ENCODE assay signal across 37 cellular contexts in the genomic region with DNA sequence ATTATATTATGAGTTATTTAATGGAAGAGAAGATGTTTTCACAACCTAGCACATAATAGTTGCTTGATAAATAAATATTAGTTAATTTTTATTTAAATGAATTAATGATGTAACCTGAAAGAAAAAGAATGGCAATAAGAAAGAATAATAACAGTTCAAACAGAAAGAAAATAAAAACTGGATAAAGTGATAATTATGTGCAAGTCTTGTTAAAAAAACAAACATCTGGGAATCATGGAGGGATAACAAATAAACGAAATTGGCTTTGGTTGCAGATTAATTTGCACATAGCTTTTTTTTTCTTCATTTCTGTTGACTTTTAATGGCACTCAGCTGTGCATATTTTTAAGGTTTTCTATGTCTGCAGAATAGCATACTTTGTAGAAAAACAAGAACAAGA. TPM values are rescaled to one million over a fixed set of nuclear protein-coding genes. Genes with fewer than 3 reads are reported as not detected.
"Had no signal": no experiment of that assay in that cellular context is flagged by ENCODE, and none has a peak within 500 bp of the region (broad histone marks: within the 10 kb centered on the region; RNA-seq: fewer than 3 reads in every experiment).

No MANE protein-coding gene starts in this region.

- H3K9me3 ChIP-seq: MG63 had no signal

- H3K36me3 ChIP-seq: MG63 had no signal

- H3K4me3 ChIP-seq: MG63 had no signal

- H3K27me3 ChIP-seq: MG63 had no signal

- H3K27ac ChIP-seq: KMS-11 had no signal

- H3K4me2 ChIP-seq: KMS-11 had no signal

- DNase-seq: Karpas-422, Kasumi-1, MG63, MM.1S, MV-4-11, NCI-H1048, NCI-H1092, NCI-H1092 treated with DMSO at 0.1 percent for 48 hours, NCI-H1105, NCI-H1105 treated with DMSO at 0.1 percent for 48 hours, NCI-H1417, NCI-H1417 treated with DMSO at 0.1 percent for 48 hours, NCI-H1436, NCI-H1436 treated with DMSO at 0.1 percent for 48 hours, NCI-H146, NCI-H1694, NCI-H1694 treated with DMSO at 0.1 percent for 48 hours, NCI-H187, NCI-H187 treated with DMSO at 0.1 percent for 48 hours, NCI-H1930, NCI-H2029, NCI-H2029 treated with DMSO at 0.1 percent for 48 hours, NCI-H2081, NCI-H2081 treated with DMSO at 0.1 percent for 48 hours, NCI-H2107, NCI-H2171, NCI-H2171 treated with DMSO at 0.1 percent for 48 hours, NCI-H2227 treated with DMSO at 0.1 percent for 48 hours, NCI-H226, NCI-H345, NCI-H446, NCI-H446 treated with DMSO at 0.1 percent for 48 hours, NCI-H510A, NCI-H510A treated with DMSO at 0.1 percent for 48 hours had no signal

RNA-seq across cellular contexts. Expression of gene ABCD2, which starts 23.4 kb away (rescaled TPM):
- total RNA-seq: M059J, NCI-H460 had no signal
